ENCODE assay signal across 10 cellular contexts in genomic region chr12:119803391-119803791, GRCh38.
DNase-seq lines count a peak whose midpoint lies in the region; TF ChIP-seq lines count a peak whose summit lies in the region.
"Had no signal": no experiment of that assay in that cellular context is flagged by ENCODE, and none has a peak within 500 bp of the region (broad histone marks: within the 10 kb centered on the region; RNA-seq: fewer than 3 reads in every experiment).

No MANE protein-coding gene starts in this region.

- peak overlapping the region; percentile 50 for H3K4me3 ChIP-seq in iPS-18c (ENCODE audit: insufficient read depth, low read depth, low read length)
- H3K4me3 ChIP-seq in retinal pigment epithelial cell (ENCODE audit: low read length): peak overlapping the region; percentile 60

- H3K27me3 Mint-ChIP-seq in chondrocyte (ENCODE audit: low read depth): no peaks in the 10 kb centered on the region

- no peaks in the 10 kb centered on the region for H3K9me3 ChIP-seq in iPS-18c (ENCODE audit: control insufficient read depth, insufficient read depth, low read length)

- no peaks in the 10 kb centered on the region for H3K36me3 Mint-ChIP-seq in chondrocyte (ENCODE audit: low read depth)

- H3K9me3 Mint-ChIP-seq in chondrocyte (ENCODE audit: low read depth): peaks cover 4% of the 10 kb centered on the region

- peak overlapping the region; percentile 62 for H3K27ac Mint-ChIP-seq in chondrocyte (ENCODE audit: unreplicated experiment)

- peak; percentile 85 for DNase-seq in G401 (ENCODE audit: low spot score)
- DNase-seq in chondrocyte (ENCODE audit: low spot score): no peak
- DNase-seq in retinal pigment epithelial cell (ENCODE audit: low read depth): no peak
- DNase-seq in NCI-H226: no peak
- no peak for DNase-seq in SIG-M5 treated with dmso at 0.1 percent for 504 hours (lab: John Stamatoyannopoulos, UW; ENCODE audit: unreplicated experiment)
- no peak for DNase-seq in NCI-H1105 treated with DMSO at 0.1 percent for 48 hours (lab: John Stamatoyannopoulos, UW)
- DNase-seq in stimulated activated naive CD4-positive, alpha-beta T cell treated with Interleukin-2 at 50 U/mL for 16 hours (lab: John Stamatoyannopoulos, UW): no peak
- DNase-seq: activated CD4-positive, alpha-beta T cell treated with anti-CD3 and anti-CD28 coated beads, Interleukin-2, amount 50 U/mL, for 1 hour; NCI-H748 treated with DMSO at 0.1 percent for 48 hours had no signal

- TF ChIP-seq CTCF in chondrocyte (IDR thresholded peaks at IDR 0.05) (no peak), retinal pigment epithelial cell (conservative IDR thresholded peaks at IDR 0.05; ENCODE audit: low read depth, low read length) (peak; percentile 2)

- H3K4me1 Mint-ChIP-seq in chondrocyte (ENCODE audit: low read depth): peaks cover 18% of the 10 kb centered on the region

- peak overlapping the region; percentile 62 for H3K4me3 Mint-ChIP-seq in chondrocyte (ENCODE audit: unreplicated experiment)

- in situ Hi-C loops in G401 (cut with HindIII; ENCODE audit: low sequenced_read_pairs): no loop called here
